1 cellular context compared by ENCODE assay signal in the genomic region with DNA sequence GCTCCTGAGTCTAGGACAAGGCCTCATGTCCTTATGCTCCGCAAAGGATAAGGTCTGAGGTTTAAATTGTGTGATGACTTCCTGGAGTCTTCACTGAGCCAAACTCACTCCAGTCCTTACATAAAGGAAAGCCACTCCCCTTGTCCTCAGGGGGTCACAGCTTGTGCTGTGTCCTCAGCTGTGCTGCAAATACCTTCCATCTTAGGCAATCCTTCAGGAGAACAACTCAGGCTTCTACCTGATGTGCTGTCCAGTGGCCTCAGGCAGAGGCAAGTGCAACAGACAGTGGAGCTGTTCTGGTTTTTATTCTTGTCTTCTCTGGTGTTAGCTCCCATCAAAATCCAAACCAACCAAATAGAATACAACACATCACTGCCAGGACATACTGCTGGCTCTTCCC.
TF ChIP-seq lines count a peak whose summit lies in the region.

No MANE protein-coding gene starts in this region.

TF ChIP-seq in GM23338, 12 proteins besides CTCF, POLR2A, EP300 and RAD21 (continued from another document):
- TF ChIP-seq, protein P1, sequence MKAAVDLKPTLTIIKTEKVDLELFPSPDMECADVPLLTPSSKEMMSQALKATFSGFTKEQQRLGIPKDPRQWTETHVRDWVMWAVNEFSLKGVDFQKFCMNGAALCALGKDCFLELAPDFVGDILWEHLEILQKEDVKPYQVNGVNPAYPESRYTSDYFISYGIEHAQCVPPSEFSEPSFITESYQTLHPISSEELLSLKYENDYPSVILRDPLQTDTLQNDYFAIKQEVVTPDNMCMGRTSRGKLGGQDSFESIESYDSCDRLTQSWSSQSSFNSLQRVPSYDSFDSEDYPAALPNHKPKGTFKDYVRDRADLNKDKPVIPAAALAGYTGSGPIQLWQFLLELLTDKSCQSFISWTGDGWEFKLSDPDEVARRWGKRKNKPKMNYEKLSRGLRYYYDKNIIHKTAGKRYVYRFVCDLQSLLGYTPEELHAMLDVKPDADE (IDR thresholded peaks at IDR 0.05), result no peak
TF ChIP-seq in GM23338: peak in this region for 1.
